ENCODE assay signal across 19 cellular contexts in the genomic region with DNA sequence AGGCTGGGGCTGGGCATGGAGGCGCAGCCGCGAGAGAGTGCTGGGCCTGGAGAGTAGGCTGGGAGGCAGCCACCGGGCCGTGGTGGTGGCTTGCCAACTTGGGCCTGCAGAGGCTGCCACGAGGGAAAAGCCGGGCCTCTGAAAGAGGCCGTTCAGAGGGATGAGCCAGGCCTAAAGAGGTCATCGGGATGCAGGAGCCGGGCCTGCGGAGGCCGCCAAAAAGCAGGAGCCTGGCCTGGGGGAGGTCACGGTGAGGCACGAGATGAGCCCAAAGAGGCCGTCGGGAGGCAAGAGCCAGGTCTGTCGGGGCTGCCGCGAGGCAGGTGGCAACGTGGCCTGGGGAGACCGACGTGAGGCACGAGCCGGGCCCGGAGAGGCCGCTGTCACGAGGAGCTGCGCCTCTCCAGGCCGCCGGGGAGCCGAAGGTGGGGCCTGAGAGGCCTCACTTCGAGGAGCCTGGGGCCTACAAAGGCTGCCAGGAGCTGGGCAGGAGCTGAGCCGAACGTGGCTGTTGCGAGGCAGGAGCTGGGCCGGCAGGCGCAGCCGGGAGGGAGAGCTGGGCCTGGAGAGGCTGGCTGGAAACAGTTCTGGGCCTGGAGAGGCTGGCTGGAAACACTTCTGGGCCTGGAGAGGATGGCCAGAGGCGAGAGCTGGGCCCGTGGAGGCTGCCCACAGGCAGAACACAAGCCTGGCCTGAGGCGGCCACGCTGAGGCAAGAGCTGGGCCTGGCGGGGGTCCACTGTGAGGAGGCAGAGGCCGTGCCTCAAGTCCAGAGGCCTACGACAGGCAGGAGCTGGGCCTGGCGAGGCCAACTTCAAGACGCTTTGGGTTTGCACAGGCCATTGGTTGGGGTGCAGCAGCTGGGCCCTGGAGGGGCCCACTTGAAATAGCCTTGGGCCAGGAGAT.
"Had no signal": no experiment of that assay in that cellular context is flagged by ENCODE, and none has a peak within 500 bp of the region (broad histone marks: within the 10 kb centered on the region; RNA-seq: fewer than 3 reads in every experiment).

No MANE protein-coding gene starts in this region.

- H3K4me3 Mint-ChIP-seq: activated CD8-positive, alpha-beta T cell treated with anti-CD3 and anti-CD28 coated beads, Interleukin-2, amount 10 ng/mL, durations not matched to agents 7 days and 5 days; activated naive CD4-positive, alpha-beta T cell treated with anti-CD3 and anti-CD28 coated beads for 36 hours; activated T-cell treated with anti-CD3 and anti-CD28 coated beads, Interleukin-2, amount 50 U/mL, for 24 hours; endodermal cell; naive thymus-derived CD8-positive, alpha-beta T cell had no signal

- H3K27me3 Mint-ChIP-seq: activated T-cell treated with anti-CD3 and anti-CD28 coated beads, Interleukin-2, amount 50 U/mL, for 24 hours; naive thymus-derived CD8-positive, alpha-beta T cell had no signal

- DNase-seq: activated CD4-positive, alpha-beta T cell treated with anti-CD3 and anti-CD28 coated beads for 48 hours; activated CD4-positive, CD25-positive, alpha-beta regulatory T cell; activated CD8-positive, alpha-beta T cell treated with anti-CD3 and anti-CD28 coated beads, Interleukin-2, amount 10 ng/mL, durations not matched to agents 7 days and 5 days; activated naive CD4-positive, alpha-beta T cell treated with anti-CD3 and anti-CD28 coated beads for 36 hours; activated T-cell treated with anti-CD3 and anti-CD28 coated beads, Interleukin-2, amount 50 U/mL, for 24 hours; body of pancreas; foreskin melanocyte; hypothalamus; left ventricle myocardium superior; mucosa of descending colon; naive thymus-derived CD8-positive, alpha-beta T cell; stimulated activated naive CD8-positive, alpha-beta T cell treated with anti-CD3 and anti-CD28 coated beads, Interleukin-15, Interleukin-2, amounts not matched to agents 100 U/mL and 50 U/mL, for 24 hours; T-helper 1 cell; T-helper 9 cell; uterus had no signal

- H3K9me3 Mint-ChIP-seq: activated naive CD4-positive, alpha-beta T cell treated with anti-CD3 and anti-CD28 coated beads for 36 hours had no signal

- H3K4me1 ChIP-seq: body of pancreas, uterus had no signal

- ATAC-seq: activated CD8-positive, alpha-beta T cell treated with anti-CD3 and anti-CD28 coated beads, Interleukin-2, amount 10 ng/mL, durations not matched to agents 7 days and 5 days; body of pancreas; left ventricle myocardium superior; mucosa of descending colon; naive thymus-derived CD8-positive, alpha-beta T cell; stimulated activated naive CD8-positive, alpha-beta T cell treated with anti-CD3 and anti-CD28 coated beads, Interleukin-15, Interleukin-2, amounts not matched to agents 100 U/mL and 50 U/mL, for 24 hours had no signal

- H3K4me1 Mint-ChIP-seq: endodermal cell had no signal

- H3K27ac Mint-ChIP-seq: activated CD8-positive, alpha-beta T cell treated with anti-CD3 and anti-CD28 coated beads, Interleukin-2, amount 10 ng/mL, durations not matched to agents 7 days and 5 days; activated naive CD4-positive, alpha-beta T cell treated with anti-CD3 and anti-CD28 coated beads for 36 hours; activated T-cell treated with anti-CD3 and anti-CD28 coated beads, Interleukin-2, amount 50 U/mL, for 24 hours; endodermal cell; naive thymus-derived CD8-positive, alpha-beta T cell had no signal

- H3K9me3 ChIP-seq: mucosa of descending colon, uterus had no signal

- H3K36me3 ChIP-seq: uterus had no signal

- H3K4me3 ChIP-seq: body of pancreas, mucosa of descending colon, skin epidermis, tibial nerve, uterus had no signal

- H3K27me3 ChIP-seq: body of pancreas, tibial nerve, uterus had no signal

- H3K27ac ChIP-seq: body of pancreas, epithelial cell of prostate, tibial nerve had no signal
